ENCODE assay signal across 9 cellular contexts in the genomic region with DNA sequence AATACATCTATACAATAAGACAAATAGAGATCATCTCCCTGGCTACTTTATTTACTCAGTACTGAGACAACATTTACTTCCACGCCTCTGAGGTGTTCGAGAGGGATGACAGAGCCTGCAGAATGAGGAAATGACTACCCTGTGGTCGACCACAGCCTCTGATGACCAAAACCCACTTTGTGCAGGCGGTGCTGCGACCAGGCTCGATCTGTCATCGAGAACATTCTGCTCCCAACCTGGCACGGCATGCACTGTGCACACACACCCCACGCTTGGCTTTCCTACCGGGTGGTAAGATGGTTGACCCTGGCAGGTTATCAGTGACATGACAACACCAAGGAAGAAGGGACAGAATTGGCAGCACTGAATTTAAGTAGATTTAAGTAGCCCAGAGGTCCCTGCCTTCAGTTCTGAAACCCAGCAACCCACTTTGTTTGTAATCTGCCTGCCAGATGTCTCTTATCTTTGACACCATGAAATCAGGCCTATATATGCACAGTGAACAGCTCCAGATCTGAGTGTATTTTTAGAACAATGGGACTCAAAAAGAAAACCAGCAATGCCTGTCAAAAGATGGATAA. TPM values are rescaled to one million over a fixed set of nuclear protein-coding genes. Genes with fewer than 3 reads are reported as not detected.
DNase-seq lines count a peak whose midpoint lies in the region; ATAC-seq and TF ChIP-seq lines count a peak whose summit lies in the region.
"Had no signal": no experiment of that assay in that cellular context is flagged by ENCODE, and none has a peak within 500 bp of the region (broad histone marks: within the 10 kb centered on the region; RNA-seq: fewer than 3 reads in every experiment).

No MANE protein-coding gene starts in this region.

- peaks cover 24% of the 10 kb centered on the region for H3K4me1 Mint-ChIP-seq in CD4-positive, alpha-beta T cell (ENCODE audit: low read depth)
- H3K4me1 Mint-ChIP-seq in T-cell (peaks cover 13 to 23% (median 17%) of the 10 kb centered on the region in 3 donors), brain (peaks cover 92% of the 10 kb centered on the region), memory B cell (peaks cover 11% of the 10 kb centered on the region)

- H3K27ac ChIP-seq in CD4-positive, alpha-beta T cell (ENCODE audit: low read depth, low read length), result no peak overlapping the region
- peak overlapping the region; percentile 46 for H3K27ac ChIP-seq in temporal lobe (ENCODE audit: low read depth, low read length)
- H3K27ac ChIP-seq: parathyroid adenoma had no signal

- intact Hi-C loops in CD4-positive, alpha-beta T cell (cut with DNase I, micrococcal nuclease), result loop anchor here in 1 of 2 experiments (5.0 kb wide), 1 partner anchor 78 kb away; no protein-coding TSS in a partner anchor

- H3K27me3 Mint-ChIP-seq in CD4-positive, alpha-beta T cell, result no peaks in the 10 kb centered on the region
- H3K27me3 Mint-ChIP-seq in T-cell, result no peaks in the 10 kb centered on the region
- H3K27me3 Mint-ChIP-seq in brain, result no peaks in the 10 kb centered on the region
- H3K27me3 Mint-ChIP-seq in memory B cell, result no peaks in the 10 kb centered on the region

- no peak overlapping the region for H3K4me3 Mint-ChIP-seq in CD4-positive, alpha-beta T cell
- H3K4me3 Mint-ChIP-seq in T-cell (no peak overlapping the region), brain (peak overlapping the region in 1 of 5 experiments; percentile 13), memory B cell (no peak overlapping the region)

- H3K36me3 Mint-ChIP-seq in CD4-positive, alpha-beta T cell (ENCODE audit: low read depth), result peaks cover 76% of the 10 kb centered on the region
- H3K36me3 Mint-ChIP-seq in T-cell (peaks cover 59% of the 10 kb centered on the region), brain (peaks cover 16% of the 10 kb centered on the region), memory B cell (peaks cover 26% of the 10 kb centered on the region)

- no peaks in the 10 kb centered on the region for H3K9me3 ChIP-seq in CD4-positive, alpha-beta T cell (ENCODE audit: control insufficient read depth, low read length)

- no peaks in the 10 kb centered on the region for H3K27me3 ChIP-seq in CD4-positive, alpha-beta T cell (ENCODE audit: control insufficient read depth, insufficient read depth, low read length)

- no peak for TF ChIP-seq CTCF in CD4-positive, alpha-beta T cell (IDR thresholded peaks at IDR 0.05)
- no peak for TF ChIP-seq CTCF in brain (conservative IDR thresholded peaks at IDR 0.05)

- DNase-seq in CD4-positive, alpha-beta T cell, result peak in 5 of 10 experiments; percentile 6 to 21 (median 7)
- DNase-seq in T-cell (peak in 31 of 34 experiments; percentile 2 to 66 (median 33)), memory B cell (ENCODE audit: low spot score in 2 of 2) (peak; percentile 41 to 53), NCI-H128 (lab: John Stamatoyannopoulos, UW; ENCODE audit: unreplicated experiment) (no peak)

- peak; percentile 70 for ATAC-seq in CD4-positive, alpha-beta T cell (ENCODE audit: poor library complexity)
- peak; percentile 95 for ATAC-seq in GM19372 (IDR thresholded peaks at IDR 0.05; ENCODE audit: low read depth, unreplicated experiment)
- ATAC-seq in HG03442 (IDR thresholded peaks at IDR 0.05; ENCODE audit: unreplicated experiment), result peak; percentile 94
- ATAC-seq in T-cell (replicated peaks in 1 of 4), result peak; percentile 34 to 79 (median 64)
- peak; percentile 97 for ATAC-seq in memory B cell (ENCODE audit: low read depth)

- POLR2A ChIA-PET in CD4-positive, alpha-beta T cell (lab: Charles Lee), result no interaction called here
- POLR2A ChIA-PET in T-cell (lab: Charles Lee), result no interaction called here

- H3K9me3 Mint-ChIP-seq in CD4-positive, alpha-beta T cell, result no peaks in the 10 kb centered on the region
- H3K9me3 Mint-ChIP-seq in T-cell (no peaks in the 10 kb centered on the region), brain (no peaks in the 10 kb centered on the region), memory B cell (no peaks in the 10 kb centered on the region)

- H3K27ac Mint-ChIP-seq in CD4-positive, alpha-beta T cell, result peak overlapping the region; percentile 68
- H3K27ac Mint-ChIP-seq in T-cell (peak overlapping the region; percentile 64 to 76), brain (peak overlapping the region; percentile 50 to 88 (median 76)), memory B cell (peak overlapping the region; percentile 66)

- CTCF ChIA-PET in CD4-positive, alpha-beta T cell (lab: Charles Lee), result no interaction called here
- CTCF ChIA-PET in T-cell (lab: Charles Lee), result no interaction called here

RNA-seq across cellular contexts. Expression of gene TTI1, which starts 42.6 kb away (rescaled TPM):
- total RNA-seq in CD4-positive, alpha-beta T cell, result 10 to 100 TPM; 10.6 to 11.4 TPM
- total RNA-seq in T-cell (10 to 100 TPM; 17.8 to 27.6 (median 23.2) TPM), temporal lobe (24.8 TPM)
- polyA plus RNA-seq in brain (ENCODE audit: insufficient read depth, low read depth, low replicate concordance), result 30.7 TPM

RNA-seq across cellular contexts. Expression of gene RPRD1B, which starts 42.9 kb away (rescaled TPM):
- 10 to 100 TPM; 54.8 to 55.7 TPM for total RNA-seq in CD4-positive, alpha-beta T cell
- total RNA-seq in T-cell (10 to 100 TPM; 38.3 to 46.6 (median 40.5) TPM), temporal lobe (25.8 TPM)
- 24.2 TPM for polyA plus RNA-seq in brain (ENCODE audit: insufficient read depth, low read depth, low replicate concordance)
